1 cellular context compared by ENCODE assay signal in genomic region chr18:23545247-23545789, GRCh38.
A peak's percentile ranks its signal among the peaks of the same experiment; 100 is the strongest.
TF ChIP-seq lines count a peak whose summit lies in the region.

No MANE protein-coding gene starts in this region.

TF ChIP-seq in HepG2, 621 proteins besides CTCF, POLR2A, EP300 and RAD21 (continued from another document and continues in another):
- TF ChIP-seq CENPT (CRISPR knock-in tag; IDR thresholded peaks at IDR 0.05; ENCODE audit: low read depth) (no peak), ZNF780A (CRISPR knock-in tag; IDR thresholded peaks at IDR 0.05) (no peak), ZNF687 (CRISPR knock-in tag; IDR thresholded peaks at IDR 0.05) (peak; percentile 84), FLYWCH1 (CRISPR knock-in tag; IDR thresholded peaks at IDR 0.05) (no peak), AGO1 (IDR thresholded peaks at IDR 0.05; ENCODE audit: low read depth, low read length, poor library complexity, severe bottlenecking) (no peak), TERF1 (CRISPR knock-in tag; IDR thresholded peaks at IDR 0.05) (no peak), BCL3 (CRISPR knock-in tag; IDR thresholded peaks at IDR 0.05) (0 out of 2 replicates have a peak, but pooled peaks have one; percentile 38), TMF1 (CRISPR knock-in tag; IDR thresholded peaks at IDR 0.05; ENCODE audit: low read depth) (no peak), ZNF326 (CRISPR knock-in tag; IDR thresholded peaks at IDR 0.05; ENCODE audit: borderline replicate concordance) (no peak), NCOA5 (CRISPR knock-in tag; IDR thresholded peaks at IDR 0.05) (no peak), TBX3 (IDR thresholded peaks at IDR 0.05; ENCODE audit: borderline replicate concordance) (no peak), DMTF1 (CRISPR knock-in tag; IDR thresholded peaks at IDR 0.05) (no peak), ZBTB14 (CRISPR knock-in tag; IDR thresholded peaks at IDR 0.05) (no peak), ZKSCAN8 (CRISPR knock-in tag; IDR thresholded peaks at IDR 0.05; ENCODE audit: borderline replicate concordance) (0 out of 2 replicates have a peak, but pooled peaks have one; percentile 34), SOX13 (IDR thresholded peaks at IDR 0.05) (peak; percentile 81), SOX13 (CRISPR knock-in tag; conservative IDR thresholded peaks at IDR 0.05 in 1 of 2, IDR thresholded peaks at IDR 0.05 in 1 of 2) (peak in 1 of 2 experiments; percentile 94; a peak in 2 of 4 replicates), ZNF609 (CRISPR knock-in tag; IDR thresholded peaks at IDR 0.05; ENCODE audit: borderline replicate concordance) (peak; percentile 77), PTBP1 (IDR thresholded peaks at IDR 0.05; ENCODE audit: low read depth, low read length, poor library complexity, severe bottlenecking) (no peak), DRAP1 (CRISPR knock-in tag; IDR thresholded peaks at IDR 0.05) (no peak), CEBPB (IDR thresholded peaks at IDR 0.05; ENCODE audit: borderline replicate concordance, low read depth, low read length) (peak; percentile 39), IRF1 (CRISPR knock-in tag; IDR thresholded peaks at IDR 0.05; ENCODE audit: low read depth) (no peak), TIGD3 (CRISPR knock-in tag; IDR thresholded peaks at IDR 0.05; ENCODE audit: borderline replicate concordance) (no peak), NKX3-1 (CRISPR knock-in tag; IDR thresholded peaks at IDR 0.05) (no peak), ZNF709 (CRISPR knock-in tag; IDR thresholded peaks at IDR 0.05) (no peak), SOX5 (CRISPR knock-in tag; IDR thresholded peaks at IDR 0.05; ENCODE audit: borderline replicate concordance) (peak; percentile 89; the same call in 1 of the 2 replicates), HIVEP1 (CRISPR knock-in tag; IDR thresholded peaks at IDR 0.05) (no peak), ADNP (CRISPR knock-in tag; IDR thresholded peaks at IDR 0.05) (0 out of 2 replicates have a peak, but pooled peaks have one; percentile 33), DNMT1 (CRISPR knock-in tag; IDR thresholded peaks at IDR 0.05) (no peak), SRSF4 (IDR thresholded peaks at IDR 0.05; ENCODE audit: low read depth, low read length, poor library complexity, severe bottlenecking) (no peak), ZBTB7A (CRISPR knock-in tag; IDR thresholded peaks at IDR 0.05) (no peak), UBTF (CRISPR knock-in tag; IDR thresholded peaks at IDR 0.05) (0 out of 2 replicates have a peak, but pooled peaks have one; percentile 33), THYN1 (CRISPR knock-in tag; IDR thresholded peaks at IDR 0.05; ENCODE audit: borderline replicate concordance, low read depth) (no peak), RCOR2 (CRISPR knock-in tag; IDR thresholded peaks at IDR 0.05) (peak; percentile 91)
